ENCODE assay signal across 1 cellular context in the genomic region with DNA sequence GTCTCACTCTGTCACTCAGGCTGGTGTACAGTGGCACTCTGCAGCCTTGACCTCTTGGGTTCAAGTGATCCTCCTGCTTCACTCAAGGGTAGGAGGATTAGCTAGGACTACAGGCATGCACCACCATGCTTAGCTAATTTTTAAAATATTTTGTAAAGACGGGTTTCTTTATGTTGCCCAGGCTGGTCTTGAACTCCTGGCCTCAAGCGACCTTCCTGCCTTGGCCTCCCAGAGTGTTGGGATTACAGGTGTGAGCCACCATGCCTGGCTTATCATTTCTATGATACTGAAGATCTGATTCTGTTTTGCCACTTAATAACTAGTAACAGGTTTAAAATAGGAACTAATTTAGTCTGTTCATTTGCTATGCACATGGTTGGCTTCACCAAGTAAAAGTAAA.
TF ChIP-seq lines count a peak whose summit lies in the region.

No MANE protein-coding gene starts in this region.

TF ChIP-seq in endothelial cell of umbilical vein, 7 proteins besides CTCF, POLR2A, EP300 and RAD21:
- TF ChIP-seq GATA2 (IDR thresholded peaks at IDR 0.05; ENCODE audit: insufficient read depth, insufficient read length, low read depth, low read length): no peak
- TF ChIP-seq POLR2AphosphoS5 (IDR thresholded peaks at IDR 0.05; ENCODE audit: insufficient read depth, low read depth, low read length): no peak
- no peak for TF ChIP-seq JUN (IDR thresholded peaks at IDR 0.05; ENCODE audit: borderline replicate concordance, insufficient read depth, insufficient read length, low read depth)
- TF ChIP-seq, protein P1, sequence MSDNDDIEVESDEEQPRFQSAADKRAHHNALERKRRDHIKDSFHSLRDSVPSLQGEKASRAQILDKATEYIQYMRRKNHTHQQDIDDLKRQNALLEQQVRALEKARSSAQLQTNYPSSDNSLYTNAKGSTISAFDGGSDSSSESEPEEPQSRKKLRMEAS (IDR thresholded peaks at IDR 0.05; ENCODE audit: insufficient read depth, insufficient read length): no peak
- TF ChIP-seq EZH2 (IDR thresholded peaks at IDR 0.05; ENCODE audit: borderline replicate concordance, low read depth, low read length, severe bottlenecking): no peak
- no peak for TF ChIP-seq FOS (IDR thresholded peaks at IDR 0.05; ENCODE audit: borderline replicate concordance, insufficient read depth, low read length)
- no peak for TF ChIP-seq MYC (IDR thresholded peaks at IDR 0.05; ENCODE audit: low read depth, low read length)
